In the genomic region with DNA sequence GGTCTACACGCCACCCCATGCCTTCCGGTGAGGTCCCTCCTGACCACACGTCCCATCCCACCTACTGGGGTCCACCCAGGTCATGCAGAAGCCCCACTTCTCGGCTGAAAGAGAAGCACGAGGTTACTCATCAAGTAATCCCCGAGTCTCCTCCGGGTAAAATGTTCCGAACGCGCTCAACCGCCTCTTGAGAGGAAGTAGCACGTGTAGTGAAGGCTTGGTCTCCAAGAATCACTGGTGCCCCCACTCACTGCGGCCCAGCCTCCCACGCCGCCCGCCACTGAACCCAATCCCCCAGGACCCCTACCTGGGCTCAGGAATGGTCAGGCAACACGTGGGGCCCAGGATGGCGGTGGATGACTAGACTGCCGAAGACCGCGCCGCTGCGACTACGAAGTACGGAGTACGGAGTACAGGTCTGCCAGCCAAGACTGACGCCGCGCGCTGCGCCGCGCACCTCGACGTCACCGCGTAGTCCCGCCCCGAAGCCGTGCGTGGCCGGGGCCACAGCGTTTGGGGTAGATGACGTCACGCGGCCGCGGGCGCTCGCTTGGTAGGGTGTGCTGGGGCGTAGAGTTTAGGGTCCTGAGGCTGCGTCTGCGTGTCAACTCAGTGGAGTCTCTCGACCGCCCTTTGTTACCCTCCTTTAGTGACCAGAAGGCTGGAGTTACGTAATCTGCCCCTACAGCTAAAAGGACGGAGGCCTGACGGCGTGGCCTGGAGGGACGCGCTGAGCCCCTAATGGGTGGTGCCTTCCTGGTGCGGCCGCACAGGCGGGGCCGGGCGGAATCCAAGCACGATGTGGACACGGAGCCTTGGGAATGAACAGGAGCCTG, we compare ENCODE assay signal across 8 cellular contexts. TPM values are rescaled to one million over a fixed set of nuclear protein-coding genes. Genes with fewer than 3 reads are reported as not detected.
A peak's percentile ranks its signal among the peaks of the same experiment; 100 is the strongest.
DNase-seq lines count a peak whose midpoint lies in the region; ATAC-seq and TF ChIP-seq lines count a peak whose summit lies in the region.

No MANE protein-coding gene starts in this region.

- peak overlapping the region; percentile 79 for H3K4me3 ChIP-seq in AG09309 (ENCODE audit: control insufficient read depth, low read depth, low read length)

- peaks cover 22% of the 10 kb centered on the region for H3K36me3 Mint-ChIP-seq in chondrocyte (ENCODE audit: low read depth)

- H3K4me3 Mint-ChIP-seq in chondrocyte (ENCODE audit: unreplicated experiment) = peak overlapping the region; percentile 89

- peak overlapping the region; percentile 98 for H3K27ac Mint-ChIP-seq in chondrocyte (ENCODE audit: unreplicated experiment)

- peak; percentile 66 for DNase-seq in AG09309 (ENCODE audit: low read depth)
- DNase-seq in NCI-H446 treated with DMSO at 0.1 percent for 48 hours (lab: John Stamatoyannopoulos, UW) = peak; percentile 93
- peak; percentile 91 to 95 for DNase-seq in activated CD4-positive, alpha-beta T cell treated with anti-CD3 and anti-CD28 coated beads for 24 hours (ENCODE audit: low read depth in 2 of 2)
- peak; percentile 97 for DNase-seq in chondrocyte (ENCODE audit: low spot score)
- DNase-seq in kidney tubule cell (ENCODE audit: low spot score) = peak; percentile 94
- peak; percentile 79 to 95 for DNase-seq in stimulated activated CD4-positive, alpha-beta T cell treated with anti-CD3 and anti-CD28 coated beads, Interleukin-1b, Interleukin-23, amount 100 ng/mL, for 1 hour (ENCODE audit: low read depth in 2 of 2)

- no peak for TF ChIP-seq CTCF in AG09309 (IDR thresholded peaks at IDR 0.05; ENCODE audit: control insufficient read depth, insufficient read depth, low read depth, low read length, missing control alignments)
- TF ChIP-seq CTCF in chondrocyte (IDR thresholded peaks at IDR 0.05) = no peak

- peaks cover 43% of the 10 kb centered on the region for H3K4me1 Mint-ChIP-seq in chondrocyte (ENCODE audit: low read depth)

- peak; percentile 97 for ATAC-seq in GM19023 (IDR thresholded peaks at IDR 0.05; ENCODE audit: unreplicated experiment)
- ATAC-seq in HG03196 (IDR thresholded peaks at IDR 0.05; ENCODE audit: unreplicated experiment) = peak; percentile 92

- no peaks in the 10 kb centered on the region for H3K9me3 Mint-ChIP-seq in chondrocyte (ENCODE audit: low read depth)

- no peaks in the 10 kb centered on the region for H3K27me3 Mint-ChIP-seq in chondrocyte (ENCODE audit: low read depth)

RNA-seq across cellular contexts. Expression of a gene that starts 7.6 kb away (rescaled TPM):
- total RNA-seq in chondrocyte = 0.05 to 0.36 TPM in 2 of 3 replicates, not detected in the other

RNA-seq across cellular contexts. Expression of a gene that starts 13.6 kb away (rescaled TPM):
- total RNA-seq in chondrocyte = 43.7 to 53.7 TPM (median 47.8 TPM) in 3 replicates

Comparison
In these comparisons a context has a peak if more than half of its experiments do, and no peak if none do; other contexts are left out.
1. Peak in every context shown above with its lines: DNase-seq, ATAC-seq and H3K4me3 ChIP-seq.